In genomic region chr4:21512351-21512750, GRCh38 we compare ENCODE assay signal across 9 cellular contexts.
DNase-seq lines count a peak whose midpoint lies in the region; ATAC-seq and TF ChIP-seq lines count a peak whose summit lies in the region.
"Had no signal": no experiment of that assay in that cellular context is flagged by ENCODE, and none has a peak within 500 bp of the region (broad histone marks: within the 10 kb centered on the region; RNA-seq: fewer than 3 reads in every experiment).

No MANE protein-coding gene starts in this region.

- ATAC-seq in esophagus mucosa (peak; percentile 41), HG03108 (IDR thresholded peaks at IDR 0.05; ENCODE audit: unreplicated experiment) (no peak)

- peak; percentile 54 for TF ChIP-seq CTCF in OCI-LY3 (IDR thresholded peaks at IDR 0.05; ENCODE audit: low read depth, low read length)

- H3K4me3 ChIP-seq in OCI-LY3 (ENCODE audit: low read length) = no peak overlapping the region
- H3K4me3 ChIP-seq: BLaER1 had no signal

- DNase-seq in SIG-M5 treated with dmso at 0.1 percent for 504 hours (lab: John Stamatoyannopoulos, UW; ENCODE audit: unreplicated experiment) (peak; percentile 1), SIG-M5 (lab: John Stamatoyannopoulos, UW) (no peak), renal cortical epithelial cell (ENCODE audit: low read depth) (peak; percentile 60), NCI-H2029 (lab: John Stamatoyannopoulos, UW) (no peak)
- DNase-seq in stimulated activated naive CD4-positive, alpha-beta T cell (lab: John Stamatoyannopoulos, UW) = no peak

- no peaks in the 10 kb centered on the region for H3K9me3 ChIP-seq in OCI-LY3 (ENCODE audit: insufficient read depth, low read length)
- H3K9me3 ChIP-seq: BLaER1 had no signal

- H3K36me3 ChIP-seq in OCI-LY3 (replicated peaks; ENCODE audit: low read depth, low read length) = no peaks in the 10 kb centered on the region
- H3K36me3 ChIP-seq: BLaER1 had no signal

- no peaks in the 10 kb centered on the region for H3K79me2 ChIP-seq in OCI-LY3 (ENCODE audit: low read length)

- no peak overlapping the region for H3K9ac ChIP-seq in OCI-LY3 (ENCODE audit: low read length)
- H3K9ac ChIP-seq: BLaER1 had no signal

- H2AFZ ChIP-seq in OCI-LY3 (ENCODE audit: low read depth, low read length) = no peak overlapping the region

- no peaks in the 10 kb centered on the region for H3K4me1 ChIP-seq in OCI-LY3 (ENCODE audit: low read length)
- H3K4me1 ChIP-seq: BLaER1 had no signal

- no peaks in the 10 kb centered on the region for H4K20me1 ChIP-seq in OCI-LY3 (ENCODE audit: insufficient read depth, low read length)
- H4K20me1 ChIP-seq: BLaER1 had no signal

- no peak overlapping the region for H3K4me2 ChIP-seq in OCI-LY3 (ENCODE audit: low read length)
- H3K4me2 ChIP-seq: BLaER1 had no signal

- peaks cover 10% of the 10 kb centered on the region; the same call in 1 of the 2 replicates for H3K27me3 ChIP-seq in OCI-LY3 (ENCODE audit: low read depth, low read length)
- H3K27me3 ChIP-seq: BLaER1 had no signal

- no peak overlapping the region for H3K27ac ChIP-seq in OCI-LY3 (ENCODE audit: low read length)
- H3K27ac ChIP-seq: BLaER1 had no signal

Comparison
In these comparisons a context has a peak if more than half of its experiments do, and no peak if none do; other contexts are left out.
1. DNase-seq: peak in SIG-M5 treated with dmso at 0.1 percent for 504 hours (single experiment) and renal cortical epithelial cell (single experiment); none in SIG-M5 (single experiment), NCI-H2029 (single experiment) and stimulated activated naive CD4-positive, alpha-beta T cell (0 of 6).